In the genomic region with DNA sequence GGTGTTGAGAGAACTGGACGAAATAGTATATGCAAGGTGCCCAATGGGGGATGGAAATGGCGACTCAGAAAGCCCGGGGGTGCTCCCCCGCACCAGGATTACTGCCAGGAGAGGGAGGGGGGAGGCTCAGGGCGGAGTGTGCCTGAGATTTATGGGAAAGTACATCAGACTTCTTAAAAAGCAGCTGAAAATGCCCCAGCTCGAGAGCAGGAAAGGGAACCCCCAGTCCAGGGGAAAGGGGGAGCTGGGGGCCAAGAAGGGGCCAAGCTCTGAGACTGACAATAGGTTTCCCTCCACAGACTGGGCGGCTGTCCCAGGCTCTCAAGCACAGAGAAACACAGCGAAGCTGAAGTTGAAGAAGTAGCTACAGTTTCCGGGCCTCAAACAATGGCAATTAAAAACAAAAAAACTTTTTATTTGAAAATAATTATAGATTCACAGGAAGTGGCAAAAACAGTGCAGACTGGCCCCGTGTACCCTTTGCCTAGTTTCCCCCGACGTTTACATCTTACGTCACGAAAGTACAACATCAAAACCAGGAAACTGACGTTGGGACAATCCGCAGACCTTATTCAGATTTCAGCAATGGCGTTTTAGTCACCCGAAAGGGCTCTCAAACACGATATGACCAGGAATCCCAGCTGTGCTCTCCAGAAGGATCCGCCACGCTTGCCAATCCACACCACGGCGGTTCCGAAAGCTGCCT, we compare ENCODE assay signal across 29 cellular contexts.
DNase-seq lines count a peak whose midpoint lies in the region; ATAC-seq and TF ChIP-seq lines count a peak whose summit lies in the region.
"Had no signal": no experiment of that assay in that cellular context is flagged by ENCODE, and none has a peak within 500 bp of the region (broad histone marks: within the 10 kb centered on the region; RNA-seq: fewer than 3 reads in every experiment).

No MANE protein-coding gene starts in this region.

- intact Hi-C loops in Caco-2 (cut with micrococcal nuclease; ENCODE audit: unreplicated experiment) (loop anchor here (2.0 kb wide), 1 partner anchor 19 kb away; no protein-coding TSS in a partner anchor), CD14-positive monocyte (cut with micrococcal nuclease) (no loop called here)
- intact Hi-C loops in activated CD8-positive, alpha-beta T cell treated with anti-CD3 and anti-CD28 coated beads for 36 hours (cut with micrococcal nuclease), result no loop called here

- peak overlapping the region; percentile 72 for H3K27ac ChIP-seq in caudate nucleus (ENCODE audit: low read depth, low read length)
- H3K27ac ChIP-seq: A549, brain microvascular endothelial cell, GM23248, ovary, right lobe of liver, vagina, VCaP had no signal

- H3K4me3 Mint-ChIP-seq in Caco-2 (ENCODE audit: unreplicated experiment), result no peak overlapping the region
- no peak overlapping the region for H3K4me3 Mint-ChIP-seq in activated T-cell treated with anti-CD3 and anti-CD28 coated beads, Interleukin-2, amount 50 U/mL, for 24 hours
- H3K4me3 Mint-ChIP-seq in activated CD8-positive, alpha-beta T cell treated with anti-CD3 and anti-CD28 coated beads for 36 hours, result no peak overlapping the region
- no peak overlapping the region for H3K4me3 Mint-ChIP-seq in CD14-positive monocyte
- H3K4me3 Mint-ChIP-seq: B cell; CD8-positive, alpha-beta memory T cell; naive thymus-derived CD4-positive, alpha-beta T cell had no signal

- H3K4me1 ChIP-seq in Caco-2, result peaks cover 28% of the 10 kb centered on the region
- H3K4me1 ChIP-seq: A549, right lobe of liver, vagina had no signal

- H3K27me3 Mint-ChIP-seq in Caco-2 (ENCODE audit: insufficient read depth, unreplicated experiment), result no peaks in the 10 kb centered on the region
- peaks cover 17% of the 10 kb centered on the region for H3K27me3 Mint-ChIP-seq in activated T-cell treated with anti-CD3 and anti-CD28 coated beads, Interleukin-2, amount 50 U/mL, for 24 hours
- H3K27me3 Mint-ChIP-seq in activated CD8-positive, alpha-beta T cell treated with anti-CD3 and anti-CD28 coated beads for 36 hours, result peaks cover 8% of the 10 kb centered on the region
- H3K27me3 Mint-ChIP-seq in CD14-positive monocyte (ENCODE audit: low read depth in 3 of 3), result peaks cover 4 to 42% (median 25%) of the 10 kb centered on the region in 3 donors

- TF ChIP-seq CTCF in Caco-2 (IDR thresholded peaks at IDR 0.05; ENCODE audit: insufficient read depth in 1 of 2, low read depth in 1 of 2, low read length in 1 of 2, severe bottlenecking in 1 of 2, unreplicated experiment in 1 of 2), result no peak
- no peak for TF ChIP-seq CTCF in activated CD8-positive, alpha-beta T cell treated with anti-CD3 and anti-CD28 coated beads for 36 hours (IDR thresholded peaks at IDR 0.05)
- no peak for TF ChIP-seq CTCF in CD14-positive monocyte (IDR thresholded peaks at IDR 0.05)

- no peak for DNase-seq in Caco-2
- DNase-seq in caudate nucleus (lab: John Stamatoyannopoulos, UW), result peak in 28 of 61 donors; percentile 5 to 67 (median 30)
- DNase-seq in lung microvascular endothelial cell (ENCODE audit: low read depth in 2 of 2), result peak; percentile 3 to 25
- DNase-seq in pons (ENCODE audit: low spot score), result peak; percentile 42
- DNase-seq in activated T-cell treated with anti-CD3 and anti-CD28 coated beads, Interleukin-2, amount 50 U/mL, for 24 hours, result no peak
- DNase-seq in DMS153 (lab: John Stamatoyannopoulos, UW), result no peak
- no peak for DNase-seq in activated CD8-positive, alpha-beta T cell treated with anti-CD3 and anti-CD28 coated beads for 36 hours
- no peak for DNase-seq in CD14-positive monocyte (ENCODE audit: low spot score)
- DNase-seq: activated CD4-positive, alpha-beta T cell treated with anti-CD3 and anti-CD28 coated beads for 4 hours; activated gamma-delta T cell treated with Interleukin-2 at 50 U/mL for 16 hours; activated T-cell treated with anti-CD3 and anti-CD28 coated beads, Interleukin-2, amount 50 U/mL, for 1 hour; brain microvascular endothelial cell; CD8-positive, alpha-beta memory T cell; effector CD8-positive, alpha-beta T cell; glutamatergic neuron; GM23248; naive thymus-derived CD4-positive, alpha-beta T cell; NCI-H1092; NCI-H1694 treated with DMSO at 0.1 percent for 48 hours; NCI-H526; ovary; right lobe of liver; Right ventricle myocardium superior; stimulated activated naive CD4-positive, alpha-beta T cell; T-helper 9 cell had no signal

- H3K4me1 Mint-ChIP-seq in Caco-2 (ENCODE audit: low read depth, unreplicated experiment) (peaks cover 25% of the 10 kb centered on the region), CD14-positive monocyte (peaks cover 16% of the 10 kb centered on the region)
- no peaks in the 10 kb centered on the region for H3K4me1 Mint-ChIP-seq in activated T-cell treated with anti-CD3 and anti-CD28 coated beads, Interleukin-2, amount 50 U/mL, for 24 hours (ENCODE audit: low read depth)
- H3K4me1 Mint-ChIP-seq in activated CD8-positive, alpha-beta T cell treated with anti-CD3 and anti-CD28 coated beads for 36 hours (ENCODE audit: low read depth), result no peaks in the 10 kb centered on the region
- H3K4me1 Mint-ChIP-seq: B cell; CD8-positive, alpha-beta memory T cell; naive thymus-derived CD4-positive, alpha-beta T cell had no signal

- POLR2A ChIA-PET in Caco-2 (lab: Charles Lee), result no interaction called here
- POLR2A ChIA-PET in activated CD8-positive, alpha-beta T cell treated with anti-CD3 and anti-CD28 coated beads for 36 hours (lab: Charles Lee), result no interaction called here

- H3K27ac Mint-ChIP-seq in Caco-2 (ENCODE audit: unreplicated experiment), result peak overlapping the region; percentile 77
- H3K27ac Mint-ChIP-seq in activated T-cell treated with anti-CD3 and anti-CD28 coated beads, Interleukin-2, amount 50 U/mL, for 24 hours, result no peak overlapping the region
- no peak overlapping the region for H3K27ac Mint-ChIP-seq in activated CD8-positive, alpha-beta T cell treated with anti-CD3 and anti-CD28 coated beads for 36 hours
- no peak overlapping the region for H3K27ac Mint-ChIP-seq in CD14-positive monocyte
- H3K27ac Mint-ChIP-seq: B cell; CD8-positive, alpha-beta memory T cell; naive thymus-derived CD4-positive, alpha-beta T cell had no signal

- no peaks in the 10 kb centered on the region for H3K27me3 ChIP-seq in Caco-2 (replicated peaks; ENCODE audit: control insufficient read depth, insufficient read depth, low read length)
- H3K27me3 ChIP-seq: brain microvascular endothelial cell, ovary, right lobe of liver, vagina had no signal

- peaks cover 3% of the 10 kb centered on the region; the same call in 1 of the 2 replicates for H3K9me3 ChIP-seq in Caco-2
- H3K9me3 ChIP-seq: A549, ovary, right lobe of liver, vagina had no signal

- H3K36me3 ChIP-seq in Caco-2 (ENCODE audit: control insufficient read depth, insufficient read depth, low read length), result no peaks in the 10 kb centered on the region
- H3K36me3 ChIP-seq: brain microvascular endothelial cell, ovary, right lobe of liver, vagina had no signal

- no peaks in the 10 kb centered on the region for H3K36me3 Mint-ChIP-seq in Caco-2 (ENCODE audit: insufficient read depth, unreplicated experiment)
- no peaks in the 10 kb centered on the region for H3K36me3 Mint-ChIP-seq in activated T-cell treated with anti-CD3 and anti-CD28 coated beads, Interleukin-2, amount 50 U/mL, for 24 hours (ENCODE audit: low read depth)
- H3K36me3 Mint-ChIP-seq in activated CD8-positive, alpha-beta T cell treated with anti-CD3 and anti-CD28 coated beads for 36 hours (ENCODE audit: low read depth), result no peaks in the 10 kb centered on the region
- no peaks in the 10 kb centered on the region for H3K36me3 Mint-ChIP-seq in CD14-positive monocyte
- H3K36me3 Mint-ChIP-seq: CD8-positive, alpha-beta memory T cell; naive thymus-derived CD4-positive, alpha-beta T cell had no signal

- ATAC-seq in activated CD8-positive, alpha-beta T cell treated with anti-CD3 and anti-CD28 coated beads for 36 hours, result no peak
- ATAC-seq: A549; naive thymus-derived CD4-positive, alpha-beta T cell; right lobe of liver had no signal

- H3K4me3 ChIP-seq in Caco-2 (ENCODE audit: low read depth, low read length), result no peak overlapping the region
- H3K4me3 ChIP-seq: A549, GM23248, ovary, right lobe of liver, vagina had no signal

- no TSS peak for BruUV-seq in Caco-2 (replicated peaks; lab: Mats Ljungman, UMichigan)

- H3K9me3 Mint-ChIP-seq in Caco-2 (ENCODE audit: unreplicated experiment) (no peaks in the 10 kb centered on the region), CD14-positive monocyte (peaks cover 6 to 16% (median 11%) of the 10 kb centered on the region in 7 donors)
- no peaks in the 10 kb centered on the region for H3K9me3 Mint-ChIP-seq in activated T-cell treated with anti-CD3 and anti-CD28 coated beads, Interleukin-2, amount 50 U/mL, for 24 hours
- H3K9me3 Mint-ChIP-seq in activated CD8-positive, alpha-beta T cell treated with anti-CD3 and anti-CD28 coated beads for 36 hours, result no peaks in the 10 kb centered on the region

- CTCF ChIA-PET in Caco-2 (lab: Charles Lee), result no interaction called here
- CTCF ChIA-PET in activated CD8-positive, alpha-beta T cell treated with anti-CD3 and anti-CD28 coated beads for 36 hours (lab: Charles Lee), result no interaction called here

Comparison
In these comparisons a context has a peak if more than half of its experiments do, and no peak if none do; other contexts are left out.
1. DNase-seq: peak in lung microvascular endothelial cell (2 of 2) and pons (single experiment); none in Caco-2 (0 of 2), activated T-cell treated with anti-CD3 and anti-CD28 coated beads, Interleukin-2, amount 50 U/mL, for 24 hours (single experiment), DMS153 (single experiment), activated CD8-positive, alpha-beta T cell treated with anti-CD3 and anti-CD28 coated beads for 36 hours (single experiment) and CD14-positive monocyte (single experiment).